ENCODE assay signal across 9 cellular contexts in genomic region chr16:87457051-87457611, GRCh38. TPM values are rescaled to one million over a fixed set of nuclear protein-coding genes. Genes with fewer than 3 reads are reported as not detected.
DNase-seq lines count a peak whose midpoint lies in the region; ATAC-seq and TF ChIP-seq lines count a peak whose summit lies in the region.
"Had no signal": no experiment of that assay in that cellular context is flagged by ENCODE, and none has a peak within 500 bp of the region (broad histone marks: within the 10 kb centered on the region; RNA-seq: fewer than 3 reads in every experiment).

No MANE protein-coding gene starts in this region.

- peak overlapping the region; percentile 42 for H3K27ac ChIP-seq in subcutaneous abdominal adipose tissue (ENCODE audit: low read depth, low read length)
- H3K27ac ChIP-seq: neural progenitor cell had no signal

- POLR2A ChIA-PET in activated CD4-positive, alpha-beta memory T cell treated with anti-CD3 and anti-CD28 coated beads for 36 hours (lab: Charles Lee) = interaction anchor here (0.6 to 1.4 kb wide), 3 partner anchors 20 to 28 kb away, joined by 3 to 8 read pairs (median 3); no protein-coding TSS in a partner anchor
- POLR2A ChIA-PET in activated CD4-positive, alpha-beta memory T cell treated with anti-CD3 and anti-CD28 coated beads, Interleukin-2, amount 10 ng/mL, durations not matched to agents 7 days and 5 days (lab: Charles Lee) = no interaction called here

- TF ChIP-seq CTCF in kidney epithelial cell (IDR thresholded peaks at IDR 0.05; ENCODE audit: insufficient read depth, low read length, poor library complexity, severe bottlenecking) = no peak

- H3K4me1 ChIP-seq in subcutaneous abdominal adipose tissue (ENCODE audit: control insufficient read depth in 5 of 5, insufficient read depth in 5 of 5, low read length in 5 of 5) = peaks cover 3 to 33% (median 26%) of the 10 kb centered on the region in 5 donors

- peaks cover 15% of the 10 kb centered on the region for H3K36me3 Mint-ChIP-seq in activated CD4-positive, alpha-beta memory T cell treated with anti-CD3 and anti-CD28 coated beads for 36 hours
- no peaks in the 10 kb centered on the region for H3K36me3 Mint-ChIP-seq in activated CD4-positive, alpha-beta memory T cell treated with anti-CD3 and anti-CD28 coated beads, Interleukin-2, amount 10 ng/mL, durations not matched to agents 7 days and 5 days (ENCODE audit: low read depth)

- H3K4me3 ChIP-seq in kidney epithelial cell (ENCODE audit: low read depth, low read length) = no peak overlapping the region
- H3K4me3 ChIP-seq in subcutaneous abdominal adipose tissue (ENCODE audit: low read depth in 1 of 5, low read length in 5 of 5) = no peak overlapping the region
- H3K4me3 ChIP-seq: neural progenitor cell had no signal

- no peak for ATAC-seq in GM18520 (IDR thresholded peaks at IDR 0.05; ENCODE audit: unreplicated experiment)

- H3K9me3 ChIP-seq in subcutaneous abdominal adipose tissue (ENCODE audit: control insufficient read depth in 5 of 5, low read length in 5 of 5) = no peaks in the 10 kb centered on the region

- CTCF ChIA-PET in activated CD4-positive, alpha-beta memory T cell treated with anti-CD3 and anti-CD28 coated beads for 36 hours (lab: Charles Lee) = interaction anchor here (1.1 to 1.3 kb wide), 2 partner anchors 179 to 322 kb away, joined by 3 read pairs; no protein-coding TSS in a partner anchor
- CTCF ChIA-PET in activated CD4-positive, alpha-beta memory T cell treated with anti-CD3 and anti-CD28 coated beads, Interleukin-2, amount 10 ng/mL, durations not matched to agents 7 days and 5 days (lab: Charles Lee) = no interaction called here

- H3K27me3 Mint-ChIP-seq in activated CD4-positive, alpha-beta memory T cell treated with anti-CD3 and anti-CD28 coated beads for 36 hours = no peaks in the 10 kb centered on the region
- H3K27me3 Mint-ChIP-seq in activated CD4-positive, alpha-beta memory T cell treated with anti-CD3 and anti-CD28 coated beads, Interleukin-2, amount 10 ng/mL, durations not matched to agents 7 days and 5 days = no peaks in the 10 kb centered on the region

- H3K27me3 ChIP-seq in kidney epithelial cell (ENCODE audit: control insufficient read depth, insufficient read depth, low read length) (no peaks in the 10 kb centered on the region), subcutaneous abdominal adipose tissue (ENCODE audit: control insufficient read depth in 5 of 5, insufficient read depth in 4 of 5, low read length in 5 of 5) (no peaks in the 10 kb centered on the region)
- H3K27me3 ChIP-seq: neural progenitor cell had no signal

- no peak overlapping the region for H3K9ac ChIP-seq in subcutaneous abdominal adipose tissue (ENCODE audit: low read length in 5 of 5)
- H3K9ac ChIP-seq: neural progenitor cell had no signal

- H3K36me3 ChIP-seq in kidney epithelial cell (ENCODE audit: control insufficient read depth, insufficient read depth, low read length) = peaks cover 4% of the 10 kb centered on the region
- H3K36me3 ChIP-seq in subcutaneous abdominal adipose tissue (ENCODE audit: control insufficient read depth in 5 of 5, insufficient read depth in 5 of 5, low read length in 5 of 5) = peaks cover 0 to 47% (median 33%) of the 10 kb centered on the region in 5 donors
- H3K36me3 ChIP-seq: neural progenitor cell had no signal

- no peaks in the 10 kb centered on the region for H3K9me3 Mint-ChIP-seq in activated CD4-positive, alpha-beta memory T cell treated with anti-CD3 and anti-CD28 coated beads for 36 hours
- no peaks in the 10 kb centered on the region for H3K9me3 Mint-ChIP-seq in activated CD4-positive, alpha-beta memory T cell treated with anti-CD3 and anti-CD28 coated beads, Interleukin-2, amount 10 ng/mL, durations not matched to agents 7 days and 5 days
- H3K9me3 Mint-ChIP-seq: neural progenitor cell had no signal

- peaks cover 30% of the 10 kb centered on the region for H3K4me1 Mint-ChIP-seq in activated CD4-positive, alpha-beta memory T cell treated with anti-CD3 and anti-CD28 coated beads for 36 hours (ENCODE audit: low read depth)
- H3K4me1 Mint-ChIP-seq in activated CD4-positive, alpha-beta memory T cell treated with anti-CD3 and anti-CD28 coated beads, Interleukin-2, amount 10 ng/mL, durations not matched to agents 7 days and 5 days = peaks cover 24% of the 10 kb centered on the region

- DNase-seq in activated CD4-positive, alpha-beta memory T cell treated with anti-CD3 and anti-CD28 coated beads for 36 hours = no peak
- no peak for DNase-seq in activated CD4-positive, alpha-beta memory T cell treated with anti-CD3 and anti-CD28 coated beads, Interleukin-2, amount 10 ng/mL, durations not matched to agents 7 days and 5 days
- DNase-seq in amniotic epithelial cell (ENCODE audit: low read depth) (peak; percentile 69), kidney epithelial cell (ENCODE audit: low read depth) (peak; percentile 85), NCI-H345 treated with DMSO at 0.1 percent for 48 hours (lab: John Stamatoyannopoulos, UW; ENCODE audit: unreplicated experiment) (no peak), activated gamma-delta T cell (lab: John Stamatoyannopoulos, UW) (no peak)

- no peak overlapping the region for H3K4me3 Mint-ChIP-seq in activated CD4-positive, alpha-beta memory T cell treated with anti-CD3 and anti-CD28 coated beads for 36 hours
- H3K4me3 Mint-ChIP-seq in activated CD4-positive, alpha-beta memory T cell treated with anti-CD3 and anti-CD28 coated beads, Interleukin-2, amount 10 ng/mL, durations not matched to agents 7 days and 5 days = no peak overlapping the region
- H3K4me3 Mint-ChIP-seq: neural progenitor cell had no signal

- intact Hi-C loops in activated CD4-positive, alpha-beta memory T cell treated with anti-CD3 and anti-CD28 coated beads for 36 hours (cut with micrococcal nuclease) = loop anchor here (5.0 kb wide), 1 partner anchor 65 kb away; the partner anchor contains the start of gene MAP1LC3B

- H3K27ac Mint-ChIP-seq in activated CD4-positive, alpha-beta memory T cell treated with anti-CD3 and anti-CD28 coated beads for 36 hours = peak overlapping the region; percentile 65
- no peak overlapping the region for H3K27ac Mint-ChIP-seq in activated CD4-positive, alpha-beta memory T cell treated with anti-CD3 and anti-CD28 coated beads, Interleukin-2, amount 10 ng/mL, durations not matched to agents 7 days and 5 days
- H3K27ac Mint-ChIP-seq: neural progenitor cell had no signal

RNA-seq across cellular contexts. Expression of gene ZCCHC14, which starts 35.7 kb away (rescaled TPM):
- total RNA-seq in activated CD4-positive, alpha-beta memory T cell treated with anti-CD3 and anti-CD28 coated beads for 36 hours = 10 to 100 TPM in 1 of 2 experiments, 1 to 10 TPM in 1; 8.7 to 10.6 TPM
- total RNA-seq in activated CD4-positive, alpha-beta memory T cell treated with anti-CD3 and anti-CD28 coated beads, Interleukin-2, amount 10 ng/mL, durations not matched to agents 7 days and 5 days = 1 to 10 TPM; 4.2 to 5.0 TPM
- 34.6 and 41.6 TPM in 2 replicates for total RNA-seq in kidney epithelial cell

Comparison
In these comparisons a context has a peak if more than half of its experiments do, and no peak if none do; other contexts are left out.
1. DNase-seq: peak in amniotic epithelial cell (single experiment) and kidney epithelial cell (single experiment); none in activated CD4-positive, alpha-beta memory T cell treated with anti-CD3 and anti-CD28 coated beads for 36 hours (single experiment), activated CD4-positive, alpha-beta memory T cell treated with anti-CD3 and anti-CD28 coated beads, Interleukin-2, amount 10 ng/mL, durations not matched to agents 7 days and 5 days (single experiment), NCI-H345 treated with DMSO at 0.1 percent for 48 hours (single experiment) and activated gamma-delta T cell (single experiment).